8 cellular contexts compared by ENCODE assay signal in genomic region chr10:5666324-5667220, GRCh38. TPM values are rescaled to one million over a fixed set of nuclear protein-coding genes. Genes with fewer than 3 reads are reported as not detected.
DNase-seq lines count a peak whose midpoint lies in the region; ATAC-seq, FAIRE-seq and TF ChIP-seq lines count a peak whose summit lies in the region.

A gene with protein sequence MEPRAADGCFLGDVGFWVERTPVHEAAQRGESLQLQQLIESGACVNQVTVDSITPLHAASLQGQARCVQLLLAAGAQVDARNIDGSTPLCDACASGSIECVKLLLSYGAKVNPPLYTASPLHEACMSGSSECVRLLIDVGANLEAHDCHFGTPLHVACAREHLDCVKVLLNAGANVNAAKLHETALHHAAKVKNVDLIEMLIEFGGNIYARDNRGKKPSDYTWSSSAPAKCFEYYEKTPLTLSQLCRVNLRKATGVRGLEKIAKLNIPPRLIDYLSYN (minus strand): TSS chr10:5666595. CDS start chr10:5666551, 44 bp downstream.

- no peak for TF ChIP-seq CTCF in A549 (IDR thresholded peaks at IDR 0.05)
- TF ChIP-seq CTCF in GM13977 (IDR thresholded peaks at IDR 0.05; ENCODE audit: extremely low read depth, insufficient read depth, missing control alignments) = no peak
- TF ChIP-seq CTCF in astrocyte of the spinal cord (IDR thresholded peaks at IDR 0.05; ENCODE audit: low read depth, low read length) = no peak
- TF ChIP-seq CTCF in hepatocyte (IDR thresholded peaks at IDR 0.05; ENCODE audit: poor library complexity) = no peak
- TF ChIP-seq CTCF in psoas muscle (IDR thresholded peaks at IDR 0.05) = no peak

- H3K4me2 ChIP-seq in A549 (peak within 1 kb of the TSS; percentile 81), hepatocyte (peak within 1 kb of the TSS; percentile 98)

- no peaks in the 10 kb centered on the region for H3K36me3 ChIP-seq in hepatocyte (replicated peaks; ENCODE audit: insufficient read depth, low read depth)
- no peaks in the 10 kb centered on the region for H3K36me3 ChIP-seq in psoas muscle (ENCODE audit: insufficient read depth in 1 of 2, low read depth in 1 of 2)

- 0 out of 3 replicates have a peak, but pooled peaks cover 10% of the 10 kb centered on the region for H3K4me1 ChIP-seq in A549
- H3K4me1 ChIP-seq in hepatocyte (ENCODE audit: insufficient read depth) = no peaks in the 10 kb centered on the region
- peaks cover 10% of the 10 kb centered on the region for H3K4me1 ChIP-seq in psoas muscle

- WGBS in A549 (ENCODE audit: missing lambda C conversion rate) = 17% methylated on average over 25 of the region's 87 CpGs
- WGBS in hepatocyte (ENCODE audit: low lambda C conversion rate, missing lambda C conversion rate) = 9% methylated on average over 59 of the region's 87 CpGs
- WGBS in psoas muscle, 3 donors = 3 to 4% (median 4%) methylated on average over 66 to 87 of the region's 87 CpGs

- H3K4me3 ChIP-seq in A549 = peak within 1 kb of the TSS; percentile 79
- peak within 1 kb of the TSS; percentile 66 for H3K4me3 ChIP-seq in astrocyte of the spinal cord (ENCODE audit: low read depth, low read length)
- peak within 1 kb of the TSS; percentile 94 for H3K4me3 ChIP-seq in hepatocyte
- peak within 1 kb of the TSS; percentile 97 for H3K4me3 ChIP-seq in psoas muscle

- H3K79me2 ChIP-seq in hepatocyte = peaks cover 31% of the 10 kb centered on the region

- CTCF ChIA-PET in A549 (lab: Yijun Ruan, JAX) = interaction anchor here (2.1 kb wide), 1 partner anchor 44 kb away, joined by 4 read pairs; no protein-coding TSS in a partner anchor

- FAIRE-seq in A549 (lab: Jason Lieb, UNC) = no peak

- TF ChIP-seq RAD21 in A549 (conservative IDR thresholded peaks at IDR 0.05 in 1 of 2, IDR thresholded peaks at IDR 0.05 in 1 of 2) = no peak

- peak within 1 kb of the TSS; percentile 85 for H2AFZ ChIP-seq in hepatocyte

- no peak for TF ChIP-seq EP300 in A549 (IDR thresholded peaks at IDR 0.05)

- peak; percentile 88 to 93 for ATAC-seq in A549
- ATAC-seq in HG03457 (IDR thresholded peaks at IDR 0.05; ENCODE audit: unreplicated experiment) = peak; percentile 42
- ATAC-seq in psoas muscle = peak; percentile 94 to 96 (median 94)

- intact Hi-C loops in psoas muscle (cut with DNase I) = no loop called here

- TF ChIP-seq POLR2A in A549 (IDR thresholded peaks at IDR 0.05; ENCODE audit: low read length) (peak; percentile 61), Raji (IDR thresholded peaks at IDR 0.05; ENCODE audit: insufficient read depth, low read depth, low read length) (peak; percentile 83)

- DNase-seq in A549 (ENCODE audit: low read depth in 1 of 2, low spot score in 1 of 2) = peak; percentile 55 to 68
- DNase-seq in GM13977 (ENCODE audit: low spot score) = peak; percentile 69
- DNase-seq in astrocyte of the spinal cord (ENCODE audit: low read depth, low spot score) = peak; percentile 18
- peak; percentile 86 for DNase-seq in hepatocyte (ENCODE audit: low spot score)
- DNase-seq in psoas muscle = peak; percentile 81 to 87
- DNase-seq in NCI-H2029 treated with DMSO at 0.1 percent for 48 hours (lab: John Stamatoyannopoulos, UW) = no peak

- H3K9me2 ChIP-seq in hepatocyte (replicated peaks; ENCODE audit: insufficient read depth) = no peaks in the 10 kb centered on the region

- H3K27me3 ChIP-seq in hepatocyte (no peaks in the 10 kb centered on the region), psoas muscle (ENCODE audit: insufficient read depth in 3 of 3, low read length in 2 of 3) (no peaks in the 10 kb centered on the region)

- no peaks in the 10 kb centered on the region for H4K20me1 ChIP-seq in hepatocyte (ENCODE audit: insufficient read depth, poor library complexity, severe bottlenecking)

- H3K9me3 ChIP-seq in A549 = no peaks in the 10 kb centered on the region
- no peaks in the 10 kb centered on the region for H3K9me3 ChIP-seq in hepatocyte (ENCODE audit: low read depth)
- no peaks in the 10 kb centered on the region for H3K9me3 ChIP-seq in psoas muscle

- H3K27ac ChIP-seq in A549 (peak within 1 kb of the TSS; percentile 85 to 95), hepatocyte (peak within 1 kb of the TSS; percentile 86), psoas muscle (peak within 1 kb of the TSS; percentile 80)

- POLR2A ChIA-PET in A549 (lab: Yijun Ruan, JAX) = no interaction called here

- in situ Hi-C loops in GM13977 (cut with MboI; ENCODE audit: low pct_unique_long_range_greater_than_20kb, low sequenced_read_pairs, unreplicated experiment) = no loop called here
- in situ Hi-C loops in astrocyte of the spinal cord (cut with HindIII; ENCODE audit: low sequenced_read_pairs) = no loop called here

TF ChIP-seq in A549, 52 proteins besides CTCF, POLR2A, EP300 and RAD21:
- TF ChIP-seq ZC3H11A (IDR thresholded peaks at IDR 0.05) (no peak), PHF8 (IDR thresholded peaks at IDR 0.05; ENCODE audit: borderline replicate concordance, low read depth) (peak; percentile 93; the same call in 1 of the 2 replicates), NR3C1 (IDR thresholded peaks at IDR 0.05) (no peak), JUN (IDR thresholded peaks at IDR 0.05) (peak in 1 of 2 experiments; percentile 66; a peak in 2 of 5 replicates), MAX (IDR thresholded peaks at IDR 0.05) (peak; percentile 61; the same call in 1 of the 2 replicates), MYC (IDR thresholded peaks at IDR 0.05; ENCODE audit: borderline replicate concordance, low read length) (no peak), E2F6 (IDR thresholded peaks at IDR 0.05; ENCODE audit: borderline replicate concordance, low read depth) (peak; percentile 50; the same call in 1 of the 2 replicates), BHLHE40 (IDR thresholded peaks at IDR 0.05; ENCODE audit: low read depth, low read length) (no peak)
- TF ChIP-seq, protein P1, sequence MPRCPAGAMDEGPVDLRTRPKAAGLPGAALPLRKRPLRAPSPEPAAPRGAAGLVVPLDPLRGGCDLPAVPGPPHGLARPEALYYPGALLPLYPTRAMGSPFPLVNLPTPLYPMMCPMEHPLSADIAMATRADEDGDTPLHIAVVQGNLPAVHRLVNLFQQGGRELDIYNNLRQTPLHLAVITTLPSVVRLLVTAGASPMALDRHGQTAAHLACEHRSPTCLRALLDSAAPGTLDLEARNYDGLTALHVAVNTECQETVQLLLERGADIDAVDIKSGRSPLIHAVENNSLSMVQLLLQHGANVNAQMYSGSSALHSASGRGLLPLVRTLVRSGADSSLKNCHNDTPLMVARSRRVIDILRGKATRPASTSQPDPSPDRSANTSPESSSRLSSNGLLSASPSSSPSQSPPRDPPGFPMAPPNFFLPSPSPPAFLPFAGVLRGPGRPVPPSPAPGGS (IDR thresholded peaks at IDR 0.05) = 0 out of 3 replicates have a peak, but pooled peaks have one; percentile 43

RNA-seq across cellular contexts. Expression of the gene that starts here (rescaled TPM):
- polyA plus RNA-seq in A549 (2011; rRNA removed) (12.9 and 14.7 TPM in 2 replicates), A549 (2017; fragmentation: RNase III; extraction: RNeasy Plus Mini Kit Qiagen cat#74134 plus additional on column Dnase treatment) (9.0 to 10.9 TPM (median 10.5 TPM) in 3 replicates), hepatocyte (8.8 and 16.9 TPM in 2 replicates), psoas muscle (10 to 100 TPM in 2 of 3 donors, 1 to 10 TPM in 1; 9.8 to 18.3 (median 11.4) TPM)
- 9.1 and 11.6 TPM in 2 replicates for polyA plus RNA-seq in A549 (2012; cell fraction: cytosol; rRNA removed)
- 9.0 and 9.7 TPM in 2 replicates for polyA plus RNA-seq in A549 (2012; cell fraction: nucleus; rRNA removed)
- polyA minus RNA-seq in A549 (2011; rRNA and poly(A)+ RNA removed) = 21.5 and 22.5 TPM in 2 replicates
- total RNA-seq in hepatocyte (9.2 and 18.1 TPM in 2 replicates), psoas muscle (10 to 100 TPM; 13.0 to 20.8 (median 15.5) TPM)

Comparison
In these comparisons a context has a peak if more than half of its experiments do, and no peak if none do; other contexts are left out.
1. ATAC-seq: peak in every context shown above with its lines; median percentile 94 in psoas muscle; 90 in A549; 42 in HG03457.